ENCODE assay signal across 1 cellular context in genomic region chr11:63528729-63529278, GRCh38.
A peak's percentile ranks its signal among the peaks of the same experiment; 100 is the strongest.
TF ChIP-seq lines count a peak whose summit lies in the region.

No MANE protein-coding gene starts in this region.

TF ChIP-seq in K562, 482 proteins besides CTCF, POLR2A, EP300 and RAD21 (continued from another document):
- TF ChIP-seq ZBTB34 (CRISPR knock-in tag; IDR thresholded peaks at IDR 0.05) = 0 out of 2 replicates have a peak, but pooled peaks have one; percentile 50
- TF ChIP-seq ZNF76 (CRISPR knock-in tag; IDR thresholded peaks at IDR 0.05; ENCODE audit: borderline replicate concordance) = peak; percentile 72; the same call in 1 of the 2 replicates
- peak; percentile 69; the same call in 1 of the 2 replicates for TF ChIP-seq ZNF79 (CRISPR knock-in tag; IDR thresholded peaks at IDR 0.05; ENCODE audit: low read depth)
